1 cellular context compared by ENCODE assay signal in the genomic region with DNA sequence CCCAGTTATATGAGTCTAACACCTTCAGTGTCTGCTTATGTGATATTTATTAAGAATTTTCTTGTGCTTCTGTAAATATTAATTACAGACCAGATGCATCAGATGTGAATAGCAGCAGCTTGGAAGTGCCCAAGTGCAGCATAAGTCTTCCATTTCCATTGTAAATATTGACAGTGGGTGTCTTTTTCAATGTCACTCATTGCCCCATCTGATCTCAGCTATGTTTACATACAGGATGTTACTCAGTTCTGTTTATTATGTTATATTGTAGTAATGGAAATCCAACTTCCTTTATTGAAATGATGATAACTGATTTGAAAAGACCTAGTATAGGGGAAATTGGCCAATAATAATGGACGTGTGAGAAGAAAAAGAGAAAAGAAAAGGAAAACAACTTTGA.
TF ChIP-seq lines count a peak whose summit lies in the region.

No MANE protein-coding gene starts in this region.

TF ChIP-seq in HepG2, 621 proteins besides CTCF, POLR2A, EP300 and RAD21 (continued from another document and continues in another):
- TF ChIP-seq, protein P1, sequence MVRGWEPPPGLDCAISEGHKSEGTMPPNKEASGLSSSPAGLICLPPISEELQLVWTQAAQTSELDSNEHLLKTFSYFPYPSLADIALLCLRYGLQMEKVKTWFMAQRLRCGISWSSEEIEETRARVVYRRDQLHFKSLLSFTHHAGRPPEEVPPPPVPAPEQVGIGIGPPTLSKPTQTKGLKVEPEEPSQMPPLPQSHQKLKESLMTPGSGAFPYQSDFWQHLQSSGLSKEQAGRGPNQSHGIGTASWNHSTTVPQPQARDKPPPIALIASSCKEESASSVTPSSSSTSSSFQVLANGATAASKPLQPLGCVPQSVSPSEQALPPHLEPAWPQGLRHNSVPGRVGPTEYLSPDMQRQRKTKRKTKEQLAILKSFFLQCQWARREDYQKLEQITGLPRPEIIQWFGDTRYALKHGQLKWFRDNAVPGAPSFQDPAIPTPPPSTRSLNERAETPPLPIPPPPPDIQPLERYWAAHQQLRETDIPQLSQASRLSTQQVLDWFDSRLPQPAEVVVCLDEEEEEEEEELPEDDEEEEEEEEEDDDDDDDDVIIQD (CRISPR knock-in tag; IDR thresholded peaks at IDR 0.05; ENCODE audit: low read depth), result peak; percentile 88
- TF ChIP-seq, protein P2, sequence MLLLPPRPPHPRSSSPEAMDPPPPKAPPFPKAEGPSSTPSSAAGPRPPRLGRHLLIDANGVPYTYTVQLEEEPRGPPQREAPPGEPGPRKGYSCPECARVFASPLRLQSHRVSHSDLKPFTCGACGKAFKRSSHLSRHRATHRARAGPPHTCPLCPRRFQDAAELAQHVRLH (CRISPR knock-in tag; IDR thresholded peaks at IDR 0.05; ENCODE audit: borderline replicate concordance, low read depth), result no peak
- TF ChIP-seq FOXA3 (CRISPR knock-in tag; IDR thresholded peaks at IDR 0.05) (peak; percentile 96), MIXL1 (CRISPR knock-in tag; IDR thresholded peaks at IDR 0.05) (0 out of 2 replicates have a peak, but pooled peaks have one; percentile 49), NR2F6 (IDR thresholded peaks at IDR 0.05) (no peak), NR2F6 (CRISPR knock-in tag; IDR thresholded peaks at IDR 0.05) (peak; percentile 42; the same call in 1 of the 2 replicates), HDAC2 (CRISPR knock-in tag; IDR thresholded peaks at IDR 0.05) (0 out of 2 replicates have a peak, but pooled peaks have one; percentile 38), CENPT (CRISPR knock-in tag; IDR thresholded peaks at IDR 0.05; ENCODE audit: low read depth) (no peak), FOXK1 (CRISPR knock-in tag; IDR thresholded peaks at IDR 0.05; ENCODE audit: borderline replicate concordance, low read depth) (peak; percentile 78; the same call in 1 of the 2 replicates), SOX13 (IDR thresholded peaks at IDR 0.05) (no peak), SOX13 (CRISPR knock-in tag; conservative IDR thresholded peaks at IDR 0.05 in 1 of 2, IDR thresholded peaks at IDR 0.05 in 1 of 2) (peak in 1 of 2 experiments; percentile 64; a peak in 2 of 4 replicates), CEBPB (IDR thresholded peaks at IDR 0.05; ENCODE audit: borderline replicate concordance, low read depth, low read length) (peak; percentile 27; the same call in 1 of the 2 replicates), POGZ (CRISPR knock-in tag; IDR thresholded peaks at IDR 0.05) (peak; percentile 36; the same call in 1 of the 2 replicates), CBX5 (CRISPR knock-in tag; IDR thresholded peaks at IDR 0.05; ENCODE audit: borderline replicate concordance) (no peak), HNF4A (CRISPR knock-in tag; IDR thresholded peaks at IDR 0.05) (peak; percentile 34; the same call in 1 of the 2 replicates), NCOA2 (CRISPR knock-in tag; IDR thresholded peaks at IDR 0.05) (peak; percentile 48; the same call in 1 of the 2 replicates), NFIC (IDR thresholded peaks at IDR 0.05; ENCODE audit: low read length) (peak; percentile 35; the same call in 1 of the 2 replicates), BCL6 (CRISPR knock-in tag; IDR thresholded peaks at IDR 0.05) (peak; percentile 43; the same call in 1 of the 2 replicates), ZNF652 (CRISPR knock-in tag; IDR thresholded peaks at IDR 0.05; ENCODE audit: borderline replicate concordance, low read depth) (peak; percentile 33; the same call in 1 of the 2 replicates), CEBPG (CRISPR knock-in tag; IDR thresholded peaks at IDR 0.05) (peak; percentile 72), ESRRA (CRISPR knock-in tag; IDR thresholded peaks at IDR 0.05; ENCODE audit: low read depth) (no peak), HMG20A (CRISPR knock-in tag; IDR thresholded peaks at IDR 0.05; ENCODE audit: borderline replicate concordance) (peak; percentile 72; the same call in 1 of the 2 replicates), ZSCAN12 (CRISPR knock-in tag; IDR thresholded peaks at IDR 0.05) (no peak), NR2F1 (CRISPR knock-in tag; IDR thresholded peaks at IDR 0.05) (0 out of 4 replicates have a peak, but pooled peaks of 1 of the 2 experiments have one; percentile 16), FOXP1 (IDR thresholded peaks at IDR 0.05) (no peak), FOXP1 (CRISPR knock-in tag; IDR thresholded peaks at IDR 0.05) (peak; percentile 76), ZNF644 (CRISPR knock-in tag; IDR thresholded peaks at IDR 0.05; ENCODE audit: low read depth) (peak; percentile 72)
- TF ChIP-seq, protein P3, sequence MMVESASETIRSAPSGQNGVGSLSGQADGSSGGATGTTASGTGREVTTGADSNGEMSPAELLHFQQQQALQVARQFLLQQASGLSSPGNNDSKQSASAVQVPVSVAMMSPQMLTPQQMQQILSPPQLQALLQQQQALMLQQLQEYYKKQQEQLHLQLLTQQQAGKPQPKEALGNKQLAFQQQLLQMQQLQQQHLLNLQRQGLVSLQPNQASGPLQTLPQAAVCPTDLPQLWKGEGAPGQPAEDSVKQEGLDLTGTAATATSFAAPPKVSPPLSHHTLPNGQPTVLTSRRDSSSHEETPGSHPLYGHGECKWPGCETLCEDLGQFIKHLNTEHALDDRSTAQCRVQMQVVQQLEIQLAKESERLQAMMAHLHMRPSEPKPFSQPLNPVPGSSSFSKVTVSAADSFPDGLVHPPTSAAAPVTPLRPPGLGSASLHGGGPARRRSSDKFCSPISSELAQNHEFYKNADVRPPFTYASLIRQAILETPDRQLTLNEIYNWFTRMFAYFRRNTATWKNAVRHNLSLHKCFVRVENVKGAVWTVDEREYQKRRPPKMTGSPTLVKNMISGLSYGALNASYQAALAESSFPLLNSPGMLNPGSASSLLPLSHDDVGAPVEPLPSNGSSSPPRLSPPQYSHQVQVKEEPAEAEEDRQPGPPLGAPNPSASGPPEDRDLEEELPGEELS (CRISPR knock-in tag; IDR thresholded peaks at IDR 0.05), result peak; percentile 55
- TF ChIP-seq, protein P4, sequence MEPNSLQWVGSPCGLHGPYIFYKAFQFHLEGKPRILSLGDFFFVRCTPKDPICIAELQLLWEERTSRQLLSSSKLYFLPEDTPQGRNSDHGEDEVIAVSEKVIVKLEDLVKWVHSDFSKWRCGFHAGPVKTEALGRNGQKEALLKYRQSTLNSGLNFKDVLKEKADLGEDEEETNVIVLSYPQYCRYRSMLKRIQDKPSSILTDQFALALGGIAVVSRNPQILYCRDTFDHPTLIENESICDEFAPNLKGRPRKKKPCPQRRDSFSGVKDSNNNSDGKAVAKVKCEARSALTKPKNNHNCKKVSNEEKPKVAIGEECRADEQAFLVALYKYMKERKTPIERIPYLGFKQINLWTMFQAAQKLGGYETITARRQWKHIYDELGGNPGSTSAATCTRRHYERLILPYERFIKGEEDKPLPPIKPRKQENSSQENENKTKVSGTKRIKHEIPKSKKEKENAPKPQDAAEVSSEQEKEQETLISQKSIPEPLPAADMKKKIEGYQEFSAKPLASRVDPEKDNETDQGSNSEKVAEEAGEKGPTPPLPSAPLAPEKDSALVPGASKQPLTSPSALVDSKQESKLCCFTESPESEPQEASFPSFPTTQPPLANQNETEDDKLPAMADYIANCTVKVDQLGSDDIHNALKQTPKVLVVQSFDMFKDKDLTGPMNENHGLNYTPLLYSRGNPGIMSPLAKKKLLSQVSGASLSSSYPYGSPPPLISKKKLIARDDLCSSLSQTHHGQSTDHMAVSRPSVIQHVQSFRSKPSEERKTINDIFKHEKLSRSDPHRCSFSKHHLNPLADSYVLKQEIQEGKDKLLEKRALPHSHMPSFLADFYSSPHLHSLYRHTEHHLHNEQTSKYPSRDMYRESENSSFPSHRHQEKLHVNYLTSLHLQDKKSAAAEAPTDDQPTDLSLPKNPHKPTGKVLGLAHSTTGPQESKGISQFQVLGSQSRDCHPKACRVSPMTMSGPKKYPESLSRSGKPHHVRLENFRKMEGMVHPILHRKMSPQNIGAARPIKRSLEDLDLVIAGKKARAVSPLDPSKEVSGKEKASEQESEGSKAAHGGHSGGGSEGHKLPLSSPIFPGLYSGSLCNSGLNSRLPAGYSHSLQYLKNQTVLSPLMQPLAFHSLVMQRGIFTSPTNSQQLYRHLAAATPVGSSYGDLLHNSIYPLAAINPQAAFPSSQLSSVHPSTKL (CRISPR knock-in tag; IDR thresholded peaks at IDR 0.05), result peak; percentile 83
- TF ChIP-seq, protein P5, sequence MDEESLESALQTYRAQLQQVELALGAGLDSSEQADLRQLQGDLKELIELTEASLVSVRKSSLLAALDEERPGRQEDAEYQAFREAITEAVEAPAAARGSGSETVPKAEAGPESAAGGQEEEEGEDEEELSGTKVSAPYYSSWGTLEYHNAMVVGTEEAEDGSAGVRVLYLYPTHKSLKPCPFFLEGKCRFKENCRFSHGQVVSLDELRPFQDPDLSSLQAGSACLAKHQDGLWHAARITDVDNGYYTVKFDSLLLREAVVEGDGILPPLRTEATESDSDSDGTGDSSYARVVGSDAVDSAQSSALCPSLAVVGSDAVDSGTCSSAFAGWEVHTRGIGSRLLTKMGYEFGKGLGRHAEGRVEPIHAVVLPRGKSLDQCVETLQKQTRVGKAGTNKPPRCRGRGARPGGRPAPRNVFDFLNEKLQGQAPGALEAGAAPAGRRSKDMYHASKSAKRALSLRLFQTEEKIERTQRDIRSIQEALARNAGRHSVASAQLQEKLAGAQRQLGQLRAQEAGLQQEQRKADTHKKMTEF (CRISPR knock-in tag; IDR thresholded peaks at IDR 0.05), result peak; percentile 55; the same call in 1 of the 2 replicates
- TF ChIP-seq, protein P6, sequence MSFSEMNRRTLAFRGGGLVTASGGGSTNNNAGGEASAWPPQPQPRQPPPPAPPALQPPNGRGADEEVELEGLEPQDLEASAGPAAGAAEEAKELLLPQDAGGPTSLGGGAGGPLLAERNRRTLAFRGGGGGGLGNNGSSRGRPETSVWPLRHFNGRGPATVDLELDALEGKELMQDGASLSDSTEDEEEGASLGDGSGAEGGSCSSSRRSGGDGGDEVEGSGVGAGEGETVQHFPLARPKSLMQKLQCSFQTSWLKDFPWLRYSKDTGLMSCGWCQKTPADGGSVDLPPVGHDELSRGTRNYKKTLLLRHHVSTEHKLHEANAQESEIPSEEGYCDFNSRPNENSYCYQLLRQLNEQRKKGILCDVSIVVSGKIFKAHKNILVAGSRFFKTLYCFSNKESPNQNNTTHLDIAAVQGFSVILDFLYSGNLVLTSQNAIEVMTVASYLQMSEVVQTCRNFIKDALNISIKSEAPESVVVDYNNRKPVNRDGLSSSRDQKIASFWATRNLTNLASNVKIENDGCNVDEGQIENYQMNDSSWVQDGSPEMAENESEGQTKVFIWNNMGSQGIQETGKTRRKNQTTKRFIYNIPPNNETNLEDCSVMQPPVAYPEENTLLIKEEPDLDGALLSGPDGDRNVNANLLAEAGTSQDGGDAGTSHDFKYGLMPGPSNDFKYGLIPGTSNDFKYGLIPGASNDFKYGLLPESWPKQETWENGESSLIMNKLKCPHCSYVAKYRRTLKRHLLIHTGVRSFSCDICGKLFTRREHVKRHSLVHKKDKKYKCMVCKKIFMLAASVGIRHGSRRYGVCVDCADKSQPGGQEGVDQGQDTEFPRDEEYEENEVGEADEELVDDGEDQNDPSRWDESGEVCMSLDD (CRISPR knock-in tag; IDR thresholded peaks at IDR 0.05; ENCODE audit: borderline replicate concordance), result no peak
- TF ChIP-seq, protein P7, sequence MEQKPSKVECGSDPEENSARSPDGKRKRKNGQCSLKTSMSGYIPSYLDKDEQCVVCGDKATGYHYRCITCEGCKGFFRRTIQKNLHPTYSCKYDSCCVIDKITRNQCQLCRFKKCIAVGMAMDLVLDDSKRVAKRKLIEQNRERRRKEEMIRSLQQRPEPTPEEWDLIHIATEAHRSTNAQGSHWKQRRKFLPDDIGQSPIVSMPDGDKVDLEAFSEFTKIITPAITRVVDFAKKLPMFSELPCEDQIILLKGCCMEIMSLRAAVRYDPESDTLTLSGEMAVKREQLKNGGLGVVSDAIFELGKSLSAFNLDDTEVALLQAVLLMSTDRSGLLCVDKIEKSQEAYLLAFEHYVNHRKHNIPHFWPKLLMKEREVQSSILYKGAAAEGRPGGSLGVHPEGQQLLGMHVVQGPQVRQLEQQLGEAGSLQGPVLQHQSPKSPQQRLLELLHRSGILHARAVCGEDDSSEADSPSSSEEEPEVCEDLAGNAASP (CRISPR knock-in tag; IDR thresholded peaks at IDR 0.05; ENCODE audit: borderline replicate concordance), result peak; percentile 50; the same call in 1 of the 2 replicates
- TF ChIP-seq, protein P8, sequence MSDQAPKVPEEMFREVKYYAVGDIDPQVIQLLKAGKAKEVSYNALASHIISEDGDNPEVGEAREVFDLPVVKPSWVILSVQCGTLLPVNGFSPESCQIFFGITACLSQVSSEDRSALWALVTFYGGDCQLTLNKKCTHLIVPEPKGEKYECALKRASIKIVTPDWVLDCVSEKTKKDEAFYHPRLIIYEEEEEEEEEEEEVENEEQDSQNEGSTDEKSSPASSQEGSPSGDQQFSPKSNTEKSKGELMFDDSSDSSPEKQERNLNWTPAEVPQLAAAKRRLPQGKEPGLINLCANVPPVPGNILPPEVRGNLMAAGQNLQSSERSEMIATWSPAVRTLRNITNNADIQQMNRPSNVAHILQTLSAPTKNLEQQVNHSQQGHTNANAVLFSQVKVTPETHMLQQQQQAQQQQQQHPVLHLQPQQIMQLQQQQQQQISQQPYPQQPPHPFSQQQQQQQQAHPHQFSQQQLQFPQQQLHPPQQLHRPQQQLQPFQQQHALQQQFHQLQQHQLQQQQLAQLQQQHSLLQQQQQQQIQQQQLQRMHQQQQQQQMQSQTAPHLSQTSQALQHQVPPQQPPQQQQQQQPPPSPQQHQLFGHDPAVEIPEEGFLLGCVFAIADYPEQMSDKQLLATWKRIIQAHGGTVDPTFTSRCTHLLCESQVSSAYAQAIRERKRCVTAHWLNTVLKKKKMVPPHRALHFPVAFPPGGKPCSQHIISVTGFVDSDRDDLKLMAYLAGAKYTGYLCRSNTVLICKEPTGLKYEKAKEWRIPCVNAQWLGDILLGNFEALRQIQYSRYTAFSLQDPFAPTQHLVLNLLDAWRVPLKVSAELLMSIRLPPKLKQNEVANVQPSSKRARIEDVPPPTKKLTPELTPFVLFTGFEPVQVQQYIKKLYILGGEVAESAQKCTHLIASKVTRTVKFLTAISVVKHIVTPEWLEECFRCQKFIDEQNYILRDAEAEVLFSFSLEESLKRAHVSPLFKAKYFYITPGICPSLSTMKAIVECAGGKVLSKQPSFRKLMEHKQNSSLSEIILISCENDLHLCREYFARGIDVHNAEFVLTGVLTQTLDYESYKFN (CRISPR knock-in tag; conservative IDR thresholded peaks at IDR 0.05), result peak; percentile 36; the same call in 1 of the 2 replicates
- TF ChIP-seq, protein P9, sequence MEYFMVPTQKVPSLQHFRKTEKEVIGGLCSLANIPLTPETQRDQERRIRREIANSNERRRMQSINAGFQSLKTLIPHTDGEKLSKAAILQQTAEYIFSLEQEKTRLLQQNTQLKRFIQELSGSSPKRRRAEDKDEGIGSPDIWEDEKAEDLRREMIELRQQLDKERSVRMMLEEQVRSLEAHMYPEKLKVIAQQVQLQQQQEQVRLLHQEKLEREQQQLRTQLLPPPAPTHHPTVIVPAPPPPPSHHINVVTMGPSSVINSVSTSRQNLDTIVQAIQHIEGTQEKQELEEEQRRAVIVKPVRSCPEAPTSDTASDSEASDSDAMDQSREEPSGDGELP (IDR thresholded peaks at IDR 0.05; ENCODE audit: borderline replicate concordance, low read depth), result peak; percentile 21; the same call in 1 of the 2 replicates
- TF ChIP-seq, protein P10, sequence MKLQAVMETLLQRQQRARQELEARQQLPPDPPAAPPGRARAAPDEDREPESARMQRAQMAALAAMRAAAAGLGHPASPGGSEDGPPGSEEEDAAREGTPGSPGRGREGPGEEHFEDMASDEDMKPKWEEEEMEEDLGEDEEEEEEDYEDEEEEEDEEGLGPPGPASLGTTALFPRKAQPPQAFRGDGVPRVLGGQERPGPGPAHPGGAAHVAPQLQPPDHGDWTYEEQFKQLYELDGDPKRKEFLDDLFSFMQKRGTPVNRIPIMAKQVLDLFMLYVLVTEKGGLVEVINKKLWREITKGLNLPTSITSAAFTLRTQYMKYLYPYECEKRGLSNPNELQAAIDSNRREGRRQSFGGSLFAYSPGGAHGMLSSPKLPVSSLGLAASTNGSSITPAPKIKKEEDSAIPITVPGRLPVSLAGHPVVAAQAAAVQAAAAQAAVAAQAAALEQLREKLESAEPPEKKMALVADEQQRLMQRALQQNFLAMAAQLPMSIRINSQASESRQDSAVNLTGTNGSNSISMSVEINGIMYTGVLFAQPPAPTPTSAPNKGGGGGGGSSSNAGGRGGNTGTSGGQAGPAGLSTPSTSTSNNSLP (IDR thresholded peaks at IDR 0.05; ENCODE audit: low read depth, low read length), result peak; percentile 80
